Comparison of ENCODE assay signal across 1 cellular context in the genomic region with DNA sequence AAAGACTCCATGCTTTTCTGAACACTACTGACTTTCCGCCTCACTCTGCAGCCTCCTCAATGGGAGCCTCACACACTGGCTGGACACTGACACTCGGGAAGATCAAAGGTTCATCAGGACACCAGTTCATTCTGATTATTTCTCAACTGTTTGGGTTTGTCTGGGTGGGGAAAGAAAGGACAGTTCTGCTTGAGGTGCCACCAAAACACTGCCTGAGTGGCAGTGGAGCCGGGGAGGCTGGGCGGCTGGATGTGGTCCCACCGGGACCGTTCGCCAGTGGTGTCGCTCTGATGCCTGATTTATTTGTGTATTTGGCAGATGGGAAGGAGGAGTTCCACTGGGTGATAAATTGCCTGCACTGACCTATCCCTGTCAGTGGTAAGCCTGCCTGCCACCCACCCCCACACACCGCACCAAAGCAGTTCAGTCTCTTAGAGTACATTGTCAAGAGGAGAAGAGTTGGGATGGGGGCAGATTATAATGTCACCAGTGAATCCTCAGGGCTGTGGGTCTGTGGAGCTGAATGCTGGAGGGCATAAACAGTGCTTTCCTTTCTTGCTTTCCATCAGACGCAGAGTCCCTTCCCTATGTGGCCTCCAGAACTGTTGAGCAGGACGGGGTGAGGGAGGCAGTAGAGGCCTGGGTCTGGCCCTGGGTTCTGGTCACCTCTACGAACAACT.
A peak's percentile ranks its signal among the peaks of the same experiment; 100 is the strongest.
TF ChIP-seq lines count a peak whose summit lies in the region.

No MANE protein-coding gene starts in this region.

TF ChIP-seq in HepG2, 621 proteins besides CTCF, POLR2A, EP300 and RAD21 (continued from another document and continues in another):
- TF ChIP-seq, protein P1, sequence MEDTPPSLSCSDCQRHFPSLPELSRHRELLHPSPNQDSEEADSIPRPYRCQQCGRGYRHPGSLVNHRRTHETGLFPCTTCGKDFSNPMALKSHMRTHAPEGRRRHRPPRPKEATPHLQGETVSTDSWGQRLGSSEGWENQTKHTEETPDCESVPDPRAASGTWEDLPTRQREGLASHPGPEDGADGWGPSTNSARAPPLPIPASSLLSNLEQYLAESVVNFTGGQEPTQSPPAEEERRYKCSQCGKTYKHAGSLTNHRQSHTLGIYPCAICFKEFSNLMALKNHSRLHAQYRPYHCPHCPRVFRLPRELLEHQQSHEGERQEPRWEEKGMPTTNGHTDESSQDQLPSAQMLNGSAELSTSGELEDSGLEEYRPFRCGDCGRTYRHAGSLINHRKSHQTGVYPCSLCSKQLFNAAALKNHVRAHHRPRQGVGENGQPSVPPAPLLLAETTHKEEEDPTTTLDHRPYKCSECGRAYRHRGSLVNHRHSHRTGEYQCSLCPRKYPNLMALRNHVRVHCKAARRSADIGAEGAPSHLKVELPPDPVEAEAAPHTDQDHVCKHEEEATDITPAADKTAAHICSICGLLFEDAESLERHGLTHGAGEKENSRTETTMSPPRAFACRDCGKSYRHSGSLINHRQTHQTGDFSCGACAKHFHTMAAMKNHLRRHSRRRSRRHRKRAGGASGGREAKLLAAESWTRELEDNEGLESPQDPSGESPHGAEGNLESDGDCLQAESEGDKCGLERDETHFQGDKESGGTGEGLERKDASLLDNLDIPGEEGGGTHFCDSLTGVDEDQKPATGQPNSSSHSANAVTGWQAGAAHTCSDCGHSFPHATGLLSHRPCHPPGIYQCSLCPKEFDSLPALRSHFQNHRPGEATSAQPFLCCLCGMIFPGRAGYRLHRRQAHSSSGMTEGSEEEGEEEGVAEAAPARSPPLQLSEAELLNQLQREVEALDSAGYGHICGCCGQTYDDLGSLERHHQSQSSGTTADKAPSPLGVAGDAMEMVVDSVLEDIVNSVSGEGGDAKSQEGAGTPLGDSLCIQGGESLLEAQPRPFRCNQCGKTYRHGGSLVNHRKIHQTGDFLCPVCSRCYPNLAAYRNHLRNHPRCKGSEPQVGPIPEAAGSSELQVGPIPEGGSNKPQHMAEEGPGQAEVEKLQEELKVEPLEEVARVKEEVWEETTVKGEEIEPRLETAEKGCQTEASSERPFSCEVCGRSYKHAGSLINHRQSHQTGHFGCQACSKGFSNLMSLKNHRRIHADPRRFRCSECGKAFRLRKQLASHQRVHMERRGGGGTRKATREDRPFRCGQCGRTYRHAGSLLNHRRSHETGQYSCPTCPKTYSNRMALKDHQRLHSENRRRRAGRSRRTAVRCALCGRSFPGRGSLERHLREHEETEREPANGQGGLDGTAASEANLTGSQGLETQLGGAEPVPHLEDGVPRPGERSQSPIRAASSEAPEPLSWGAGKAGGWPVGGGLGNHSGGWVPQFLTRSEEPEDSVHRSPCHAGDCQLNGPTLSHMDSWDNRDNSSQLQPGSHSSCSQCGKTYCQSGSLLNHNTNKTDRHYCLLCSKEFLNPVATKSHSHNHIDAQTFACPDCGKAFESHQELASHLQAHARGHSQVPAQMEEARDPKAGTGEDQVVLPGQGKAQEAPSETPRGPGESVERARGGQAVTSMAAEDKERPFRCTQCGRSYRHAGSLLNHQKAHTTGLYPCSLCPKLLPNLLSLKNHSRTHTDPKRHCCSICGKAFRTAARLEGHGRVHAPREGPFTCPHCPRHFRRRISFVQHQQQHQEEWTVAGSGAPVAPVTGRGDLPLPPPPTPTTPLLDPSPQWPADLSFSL (CRISPR knock-in tag; IDR thresholded peaks at IDR 0.05): no peak
- 0 out of 2 replicates have a peak, but pooled peaks have one; percentile 30 for TF ChIP-seq ZNF704 (CRISPR knock-in tag; IDR thresholded peaks at IDR 0.05; ENCODE audit: borderline replicate concordance)
- no peak for TF ChIP-seq ZNF616 (CRISPR knock-in tag; IDR thresholded peaks at IDR 0.05; ENCODE audit: low read depth)
- no peak for TF ChIP-seq ZNF3 (CRISPR knock-in tag; IDR thresholded peaks at IDR 0.05)
- TF ChIP-seq ZNF20 (CRISPR knock-in tag; IDR thresholded peaks at IDR 0.05): no peak
- TF ChIP-seq SUZ12 (IDR thresholded peaks at IDR 0.05; ENCODE audit: low read depth, low read length): no peak
- peak; percentile 26; the same call in 1 of the 2 replicates for TF ChIP-seq FOXP4 (CRISPR knock-in tag; IDR thresholded peaks at IDR 0.05)
- TF ChIP-seq SNAPC5 (CRISPR knock-in tag; IDR thresholded peaks at IDR 0.05; ENCODE audit: borderline replicate concordance): no peak
- no peak for TF ChIP-seq MLXIP (CRISPR knock-in tag; IDR thresholded peaks at IDR 0.05; ENCODE audit: borderline replicate concordance)
- no peak for TF ChIP-seq NR2F6 (IDR thresholded peaks at IDR 0.05)
- TF ChIP-seq NR2F6 (CRISPR knock-in tag; IDR thresholded peaks at IDR 0.05): peak; percentile 30; the same call in 1 of the 2 replicates
- TF ChIP-seq ZNF558 (CRISPR knock-in tag; IDR thresholded peaks at IDR 0.05; ENCODE audit: borderline replicate concordance): no peak
- TF ChIP-seq HMG20A (CRISPR knock-in tag; IDR thresholded peaks at IDR 0.05; ENCODE audit: borderline replicate concordance): no peak
- TF ChIP-seq KLF12 (CRISPR knock-in tag; IDR thresholded peaks at IDR 0.05; ENCODE audit: borderline replicate concordance): no peak
- 0 out of 2 replicates have a peak, but pooled peaks have one; percentile 56 for TF ChIP-seq ZSCAN21 (CRISPR knock-in tag; IDR thresholded peaks at IDR 0.05; ENCODE audit: borderline replicate concordance)
- TF ChIP-seq MIER2 (CRISPR knock-in tag; IDR thresholded peaks at IDR 0.05): peak; percentile 30; the same call in 1 of the 2 replicates
- peak; percentile 46 for TF ChIP-seq TEAD3 (CRISPR knock-in tag; optimal IDR thresholded peaks at IDR 0.05; ENCODE audit: borderline replicate concordance)
- TF ChIP-seq, protein P2, sequence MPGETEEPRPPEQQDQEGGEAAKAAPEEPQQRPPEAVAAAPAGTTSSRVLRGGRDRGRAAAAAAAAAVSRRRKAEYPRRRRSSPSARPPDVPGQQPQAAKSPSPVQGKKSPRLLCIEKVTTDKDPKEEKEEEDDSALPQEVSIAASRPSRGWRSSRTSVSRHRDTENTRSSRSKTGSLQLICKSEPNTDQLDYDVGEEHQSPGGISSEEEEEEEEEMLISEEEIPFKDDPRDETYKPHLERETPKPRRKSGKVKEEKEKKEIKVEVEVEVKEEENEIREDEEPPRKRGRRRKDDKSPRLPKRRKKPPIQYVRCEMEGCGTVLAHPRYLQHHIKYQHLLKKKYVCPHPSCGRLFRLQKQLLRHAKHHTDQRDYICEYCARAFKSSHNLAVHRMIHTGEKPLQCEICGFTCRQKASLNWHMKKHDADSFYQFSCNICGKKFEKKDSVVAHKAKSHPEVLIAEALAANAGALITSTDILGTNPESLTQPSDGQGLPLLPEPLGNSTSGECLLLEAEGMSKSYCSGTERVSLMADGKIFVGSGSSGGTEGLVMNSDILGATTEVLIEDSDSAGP (CRISPR knock-in tag; IDR thresholded peaks at IDR 0.05; ENCODE audit: borderline replicate concordance): peak; percentile 79; the same call in 1 of the 2 replicates
- TF ChIP-seq KLF16 (CRISPR knock-in tag; IDR thresholded peaks at IDR 0.05): peak in 1 of 2 experiments; percentile 13; a peak in 1 of 4 replicates
- no peak for TF ChIP-seq HNRNPLL (IDR thresholded peaks at IDR 0.05; ENCODE audit: low read depth, low read length, poor library complexity, severe bottlenecking)
- TF ChIP-seq, protein P3, sequence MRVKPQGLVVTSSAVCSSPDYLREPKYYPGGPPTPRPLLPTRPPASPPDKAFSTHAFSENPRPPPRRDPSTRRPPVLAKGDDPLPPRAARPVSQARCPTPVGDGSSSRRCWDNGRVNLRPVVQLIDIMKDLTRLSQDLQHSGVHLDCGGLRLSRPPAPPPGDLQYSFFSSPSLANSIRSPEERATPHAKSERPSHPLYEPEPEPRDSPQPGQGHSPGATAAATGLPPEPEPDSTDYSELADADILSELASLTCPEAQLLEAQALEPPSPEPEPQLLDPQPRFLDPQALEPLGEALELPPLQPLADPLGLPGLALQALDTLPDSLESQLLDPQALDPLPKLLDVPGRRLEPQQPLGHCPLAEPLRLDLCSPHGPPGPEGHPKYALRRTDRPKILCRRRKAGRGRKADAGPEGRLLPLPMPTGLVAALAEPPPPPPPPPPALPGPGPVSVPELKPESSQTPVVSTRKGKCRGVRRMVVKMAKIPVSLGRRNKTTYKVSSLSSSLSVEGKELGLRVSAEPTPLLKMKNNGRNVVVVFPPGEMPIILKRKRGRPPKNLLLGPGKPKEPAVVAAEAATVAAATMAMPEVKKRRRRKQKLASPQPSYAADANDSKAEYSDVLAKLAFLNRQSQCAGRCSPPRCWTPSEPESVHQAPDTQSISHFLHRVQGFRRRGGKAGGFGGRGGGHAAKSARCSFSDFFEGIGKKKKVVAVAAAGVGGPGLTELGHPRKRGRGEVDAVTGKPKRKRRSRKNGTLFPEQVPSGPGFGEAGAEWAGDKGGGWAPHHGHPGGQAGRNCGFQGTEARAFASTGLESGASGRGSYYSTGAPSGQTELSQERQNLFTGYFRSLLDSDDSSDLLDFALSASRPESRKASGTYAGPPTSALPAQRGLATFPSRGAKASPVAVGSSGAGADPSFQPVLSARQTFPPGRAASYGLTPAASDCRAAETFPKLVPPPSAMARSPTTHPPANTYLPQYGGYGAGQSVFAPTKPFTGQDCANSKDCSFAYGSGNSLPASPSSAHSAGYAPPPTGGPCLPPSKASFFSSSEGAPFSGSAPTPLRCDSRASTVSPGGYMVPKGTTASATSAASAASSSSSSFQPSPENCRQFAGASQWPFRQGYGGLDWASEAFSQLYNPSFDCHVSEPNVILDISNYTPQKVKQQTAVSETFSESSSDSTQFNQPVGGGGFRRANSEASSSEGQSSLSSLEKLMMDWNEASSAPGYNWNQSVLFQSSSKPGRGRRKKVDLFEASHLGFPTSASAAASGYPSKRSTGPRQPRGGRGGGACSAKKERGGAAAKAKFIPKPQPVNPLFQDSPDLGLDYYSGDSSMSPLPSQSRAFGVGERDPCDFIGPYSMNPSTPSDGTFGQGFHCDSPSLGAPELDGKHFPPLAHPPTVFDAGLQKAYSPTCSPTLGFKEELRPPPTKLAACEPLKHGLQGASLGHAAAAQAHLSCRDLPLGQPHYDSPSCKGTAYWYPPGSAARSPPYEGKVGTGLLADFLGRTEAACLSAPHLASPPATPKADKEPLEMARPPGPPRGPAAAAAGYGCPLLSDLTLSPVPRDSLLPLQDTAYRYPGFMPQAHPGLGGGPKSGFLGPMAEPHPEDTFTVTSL (CRISPR knock-in tag; IDR thresholded peaks at IDR 0.05; ENCODE audit: borderline replicate concordance): 0 out of 2 replicates have a peak, but pooled peaks have one; percentile 61
- no peak for TF ChIP-seq TFE3 (CRISPR knock-in tag; IDR thresholded peaks at IDR 0.05)
